1 cellular context compared by ENCODE assay signal in the genomic region with DNA sequence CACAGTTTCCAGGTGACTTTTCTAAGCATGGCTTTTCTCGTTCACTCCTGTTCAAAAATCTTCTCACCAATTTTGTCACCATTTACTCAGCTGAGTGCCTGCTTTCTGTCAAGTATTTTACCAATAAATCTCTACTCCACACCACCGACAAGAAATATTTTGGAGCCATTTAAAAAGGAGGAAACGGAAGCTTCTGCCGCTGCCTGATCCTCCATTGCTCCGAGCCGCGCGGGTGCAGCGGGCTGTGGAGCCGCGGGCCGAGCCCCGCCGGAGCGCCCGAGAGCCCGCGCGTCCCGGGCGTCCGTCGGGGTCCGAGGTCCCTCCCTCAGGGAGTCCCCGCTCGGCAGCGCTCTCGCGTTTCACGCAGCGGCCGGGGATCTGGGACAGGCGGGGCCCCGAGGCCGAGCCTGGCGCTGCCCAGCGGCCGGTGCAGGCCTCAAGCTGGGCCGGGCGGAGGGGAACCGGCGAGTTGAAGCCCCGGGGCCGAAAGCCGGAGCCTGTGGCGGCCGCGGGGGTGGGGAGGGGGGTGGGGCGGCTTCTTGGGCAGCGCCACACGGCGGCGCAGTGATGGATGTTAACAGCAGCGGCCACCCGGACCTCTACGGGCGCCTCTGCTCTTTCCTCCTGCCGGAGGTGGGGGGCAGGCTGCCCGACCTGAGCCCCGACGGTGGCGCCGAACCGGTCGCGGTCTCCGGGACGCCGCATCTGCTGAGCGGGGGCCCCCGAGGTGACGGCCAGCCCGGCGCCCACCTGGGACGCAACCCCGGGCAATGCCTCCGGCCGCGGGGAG.
TF ChIP-seq lines count a peak whose summit lies in the region.

No MANE protein-coding gene starts in this region.

TF ChIP-seq in endothelial cell of umbilical vein, 7 proteins besides CTCF, POLR2A, EP300 and RAD21 (continued from another document):
- TF ChIP-seq MAX (IDR thresholded peaks at IDR 0.05; ENCODE audit: insufficient read depth, insufficient read length), result no peak
